Comparison of ENCODE assay signal across 19 cellular contexts in the genomic region with DNA sequence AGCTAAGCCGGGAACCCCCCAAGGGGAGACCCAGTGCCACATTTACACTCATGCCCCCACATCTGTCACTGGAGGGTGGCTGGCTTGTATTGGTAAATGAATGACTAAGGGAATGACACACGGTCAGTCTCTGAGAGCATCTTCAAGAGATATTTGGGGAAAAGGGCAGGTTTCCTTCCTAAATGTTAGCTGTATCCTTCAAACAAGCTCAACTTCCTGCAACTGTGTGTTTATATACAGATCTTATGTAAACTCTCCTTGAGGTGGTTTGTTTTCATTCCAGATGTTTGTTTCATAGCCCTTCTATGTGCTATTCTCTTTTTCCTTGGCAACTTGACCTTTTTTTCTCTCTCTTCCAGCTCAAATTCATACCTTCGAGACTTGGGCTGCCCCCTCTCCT.
DNase-seq lines count a peak whose midpoint lies in the region; ATAC-seq, FAIRE-seq and TF ChIP-seq lines count a peak whose summit lies in the region.
"Had no signal": no experiment of that assay in that cellular context is flagged by ENCODE, and none has a peak within 500 bp of the region (broad histone marks: within the 10 kb centered on the region; RNA-seq: fewer than 3 reads in every experiment).

No MANE protein-coding gene starts in this region.

- POLR2A ChIA-PET in A549 (lab: Yijun Ruan, JAX) = no interaction called here
- POLR2A ChIA-PET in PC-9 (lab: Charles Lee; ENCODE audit: unreplicated experiment) = interaction anchor here (0.7 kb wide), 2 partner anchors 97 to 1311 kb away, joined by 3 to 6 read pairs; no protein-coding TSS in a partner anchor
- POLR2A ChIA-PET in naive thymus-derived CD4-positive, alpha-beta T cell (lab: Charles Lee) = no interaction called here

- H3K4me2 ChIP-seq in A549 = peak overlapping the region; percentile 25
- H3K4me2 ChIP-seq in PC-9 = peak overlapping the region; percentile 48

- H3K27ac Mint-ChIP-seq in naive thymus-derived CD4-positive, alpha-beta T cell = no peak overlapping the region
- H3K27ac Mint-ChIP-seq: CD4-positive, alpha-beta memory T cell; IgD-negative memory B cell had no signal

- no peaks in the 10 kb centered on the region for H4K20me1 ChIP-seq in PC-9 (ENCODE audit: insufficient read depth)

- 26% methylated on average over 3 of the region's 3 CpGs for WGBS in A549 (ENCODE audit: missing lambda C conversion rate)
- 53% methylated on average over 3 of the region's 3 CpGs for WGBS in prostate gland

- no peaks in the 10 kb centered on the region for H3K36me3 Mint-ChIP-seq in naive thymus-derived CD4-positive, alpha-beta T cell
- H3K36me3 Mint-ChIP-seq: CD4-positive, alpha-beta memory T cell; IgD-negative memory B cell had no signal

- no peak for TF ChIP-seq POLR2A in A549 (IDR thresholded peaks at IDR 0.05; ENCODE audit: low read length)
- no peak for TF ChIP-seq POLR2A in prostate gland (IDR thresholded peaks at IDR 0.05)

- CTCF ChIA-PET in A549 (lab: Yijun Ruan, JAX) = interaction anchor here (1.0 to 4.0 kb wide), 8 partner anchors 10 to 1199 kb away, joined by 3 to 18 read pairs (median 4); no protein-coding TSS in a partner anchor
- CTCF ChIA-PET in PC-9 (lab: Charles Lee) = interaction anchor here (1.7 kb wide), 1 partner anchor 24 kb away, joined by 6 read pairs; no protein-coding TSS in a partner anchor
- CTCF ChIA-PET in naive thymus-derived CD4-positive, alpha-beta T cell (lab: Charles Lee) = interaction anchor here (0.6 kb wide), 1 partner anchor 341 kb away, joined by 5 read pairs; no protein-coding TSS in a partner anchor

- no peak overlapping the region for H3K4me3 Mint-ChIP-seq in naive thymus-derived CD4-positive, alpha-beta T cell
- H3K4me3 Mint-ChIP-seq: CD4-positive, alpha-beta memory T cell; IgD-negative memory B cell had no signal

- TF ChIP-seq EP300 in A549 (IDR thresholded peaks at IDR 0.05) = no peak

- TF ChIP-seq RAD21 in A549 (conservative IDR thresholded peaks at IDR 0.05 in 1 of 2, IDR thresholded peaks at IDR 0.05 in 1 of 2) = no peak

- no peak for FAIRE-seq in A549 (lab: Jason Lieb, UNC)

- intact Hi-C loops in PC-9 (cut with micrococcal nuclease; ENCODE audit: unreplicated experiment) (no loop called here), prostate gland (cut with DNase I) (no loop called here)
- intact Hi-C loops in naive thymus-derived CD4-positive, alpha-beta T cell (cut with micrococcal nuclease) = loop anchor here in 1 of 2 donors (10.0 kb wide), 1 partner anchor 320 kb away; no protein-coding TSS in a partner anchor

- no peaks in the 10 kb centered on the region for H3K79me2 ChIP-seq in PC-9 (ENCODE audit: low read depth)

- peaks cover 0 to 3% (median 0%) of the 10 kb centered on the region in 7 donors for H3K4me1 Mint-ChIP-seq in naive thymus-derived CD4-positive, alpha-beta T cell
- H3K4me1 Mint-ChIP-seq: IgD-negative memory B cell had no signal

- TF ChIP-seq CTCF in A549 (IDR thresholded peaks at IDR 0.05) (no peak), PC-9 (conservative IDR thresholded peaks at IDR 0.05) (no peak), prostate gland (IDR thresholded peaks at IDR 0.05) (no peak)

- no peaks in the 10 kb centered on the region for H3K9me3 ChIP-seq in A549
- H3K9me3 ChIP-seq in PC-9 (ENCODE audit: insufficient read depth, low read depth) = no peaks in the 10 kb centered on the region
- no peaks in the 10 kb centered on the region for H3K9me3 ChIP-seq in prostate gland
- H3K9me3 ChIP-seq in naive thymus-derived CD4-positive, alpha-beta T cell (ENCODE audit: control insufficient read depth in 2 of 3, low read length in 3 of 3) = no peaks in the 10 kb centered on the region

- H3K9me3 Mint-ChIP-seq in naive thymus-derived CD4-positive, alpha-beta T cell = no peaks in the 10 kb centered on the region
- H3K9me3 Mint-ChIP-seq: CD4-positive, alpha-beta memory T cell had no signal

- H3K27ac ChIP-seq in A549 (peak overlapping the region; percentile 25 to 52; a peak in 2 of 6 replicates), PC-9 (peak overlapping the region; percentile 46), prostate gland (no peak overlapping the region)
- no peak overlapping the region for H3K27ac ChIP-seq in naive thymus-derived CD4-positive, alpha-beta T cell (ENCODE audit: low read depth, low read length)

- ATAC-seq in A549 = no peak
- ATAC-seq in naive thymus-derived CD4-positive, alpha-beta T cell = no peak

- peaks cover 39% of the 10 kb centered on the region for H3K4me1 ChIP-seq in A549
- H3K4me1 ChIP-seq in PC-9 (replicated peaks; ENCODE audit: insufficient read depth) = peaks cover 50% of the 10 kb centered on the region
- H3K4me1 ChIP-seq in prostate gland (replicated peaks) = no peaks in the 10 kb centered on the region
- no peaks in the 10 kb centered on the region for H3K4me1 ChIP-seq in naive thymus-derived CD4-positive, alpha-beta T cell (ENCODE audit: control insufficient read depth in 2 of 2, insufficient read depth in 2 of 2, low read length in 2 of 2)

- H2AFZ ChIP-seq in PC-9 = peak overlapping the region; percentile 5; the same call in 1 of the 2 replicates

- H3K27me3 ChIP-seq in PC-9 (ENCODE audit: insufficient read depth, low read depth) (no peaks in the 10 kb centered on the region), prostate gland (replicated peaks; ENCODE audit: insufficient read depth) (no peaks in the 10 kb centered on the region)
- H3K27me3 ChIP-seq in naive thymus-derived CD4-positive, alpha-beta T cell (ENCODE audit: control insufficient read depth in 2 of 2, insufficient read depth in 2 of 2, low read length in 2 of 2) = no peaks in the 10 kb centered on the region

- H3K36me3 ChIP-seq in PC-9 (ENCODE audit: low read depth) (no peaks in the 10 kb centered on the region), prostate gland (no peaks in the 10 kb centered on the region)
- no peaks in the 10 kb centered on the region for H3K36me3 ChIP-seq in naive thymus-derived CD4-positive, alpha-beta T cell (ENCODE audit: control insufficient read depth in 2 of 3, insufficient read depth in 3 of 3, low read length in 3 of 3)

- peaks cover 8 to 46% (median 29%) of the 10 kb centered on the region in 5 donors for H3K27me3 Mint-ChIP-seq in naive thymus-derived CD4-positive, alpha-beta T cell

- H3F3A ChIP-seq in PC-9 (ENCODE audit: insufficient read depth, low read depth) = peaks cover 45% of the 10 kb centered on the region

- no peaks in the 10 kb centered on the region for H3K9me2 ChIP-seq in PC-9 (ENCODE audit: insufficient read depth)

- H3K4me3 ChIP-seq in A549 (no peak overlapping the region), PC-9 (no peak overlapping the region), prostate gland (no peak overlapping the region)
- no peak overlapping the region for H3K4me3 ChIP-seq in naive thymus-derived CD4-positive, alpha-beta T cell (ENCODE audit: low read length)

- DNase-seq in A549 (ENCODE audit: low read depth in 1 of 2, low spot score in 1 of 2) (no peak), ELR (ENCODE audit: low read depth) (peak; percentile 53), PC-9 (peak in 1 of 2 experiments; percentile 56), fibroblast of gingiva (ENCODE audit: low read depth) (peak; percentile 40), prostate gland (ENCODE audit: low spot score) (no peak), SHP77 treated with DMSO at 0.1 percent for 48 hours (lab: John Stamatoyannopoulos, UW) (no peak)
- no peak for DNase-seq in activated naive CD4-positive, alpha-beta T cell (lab: John Stamatoyannopoulos, UW)
- DNase-seq in naive thymus-derived CD4-positive, alpha-beta T cell = no peak
- DNase-seq: 8988T; CD4-positive, alpha-beta memory T cell; DMS79; GF-D8; GOT3; MV-4-11; NCI-H1417 treated with DMSO at 0.1 percent for 48 hours; NCI-H2029 treated with DMSO at 0.1 percent for 48 hours; NCI-H524; RPMI8226 had no signal

- BruUV-seq in PC-9 (replicated peaks; lab: Mats Ljungman, UMichigan) = no TSS peak

TF ChIP-seq in A549, 52 proteins besides CTCF, POLR2A, EP300 and RAD21:
- no peak for TF ChIP-seq TP53 (CRISPR knock-in tag; IDR thresholded peaks at IDR 0.05)
TF ChIP-seq in A549: peak in this region for 0.

Comparison
In these comparisons a context has a peak if more than half of its experiments do, and no peak if none do; other contexts are left out.
1. DNase-seq: peak in ELR (single experiment) and fibroblast of gingiva (single experiment); none in A549 (0 of 2), prostate gland (single experiment), activated naive CD4-positive, alpha-beta T cell (0 of 4), naive thymus-derived CD4-positive, alpha-beta T cell (0 of 9) and SHP77 treated with DMSO at 0.1 percent for 48 hours (single experiment).
2. H3K27ac ChIP-seq: peak in A549 (2 of 2) and PC-9 (single experiment); none in prostate gland (0 of 2) and naive thymus-derived CD4-positive, alpha-beta T cell (single experiment).